In the genomic region with DNA sequence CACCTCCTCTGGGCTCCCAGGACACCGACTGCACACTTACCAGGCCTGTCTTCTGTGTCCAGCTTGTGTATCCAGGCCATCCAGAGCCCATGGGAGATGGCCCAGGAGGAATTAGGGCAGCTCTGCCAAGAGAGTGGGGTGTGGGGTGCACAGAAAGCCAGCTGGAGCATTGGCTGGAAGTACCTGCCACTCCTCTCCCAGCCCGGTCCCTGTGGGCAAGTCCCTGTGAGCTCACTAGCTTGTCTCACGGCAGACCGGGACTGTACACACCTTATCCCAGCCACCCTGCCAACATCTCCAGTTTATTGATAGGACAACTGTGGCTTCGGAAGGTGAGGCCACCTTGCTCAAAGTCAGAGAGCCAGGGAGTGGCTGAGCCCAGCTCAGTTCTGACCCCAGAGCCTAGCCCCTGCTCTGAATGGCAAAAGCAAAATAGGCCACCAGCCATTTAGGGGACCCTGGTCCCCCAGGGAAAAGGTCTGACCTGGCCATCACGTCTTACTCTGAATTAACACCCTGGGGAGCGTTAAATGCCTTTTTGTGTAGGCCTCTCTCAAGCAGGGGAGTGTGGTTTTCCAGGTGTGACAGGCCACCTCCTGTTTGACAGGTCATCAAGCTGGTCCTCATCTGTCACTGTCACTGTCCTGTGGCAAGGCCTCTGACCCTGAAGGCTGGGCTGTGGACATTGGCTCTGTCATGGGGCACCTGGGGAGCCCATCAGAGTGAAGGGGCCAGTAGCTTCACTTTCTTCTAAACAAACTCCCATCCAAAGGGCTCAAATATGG, we compare ENCODE assay signal across 10 cellular contexts. TPM values are rescaled to one million over a fixed set of nuclear protein-coding genes. Genes with fewer than 3 reads are reported as not detected.
DNase-seq lines count a peak whose midpoint lies in the region.
"Had no signal": no experiment of that assay in that cellular context is flagged by ENCODE, and none has a peak within 500 bp of the region (broad histone marks: within the 10 kb centered on the region; RNA-seq: fewer than 3 reads in every experiment).

No MANE protein-coding gene starts in this region.

- H3K9me3 Mint-ChIP-seq in activated naive CD4-positive, alpha-beta T cell treated with anti-CD3 and anti-CD28 coated beads, Interleukin-2, amount 10 ng/mL, durations not matched to agents 7 days and 5 days = no peaks in the 10 kb centered on the region

- no peak overlapping the region for H3K27ac Mint-ChIP-seq in activated naive CD4-positive, alpha-beta T cell treated with anti-CD3 and anti-CD28 coated beads, Interleukin-2, amount 10 ng/mL, durations not matched to agents 7 days and 5 days

- in situ Hi-C loops in G401 (cut with HindIII; ENCODE audit: low sequenced_read_pairs) = no loop called here

- no peaks in the 10 kb centered on the region for H3K4me1 Mint-ChIP-seq in activated naive CD4-positive, alpha-beta T cell treated with anti-CD3 and anti-CD28 coated beads, Interleukin-2, amount 10 ng/mL, durations not matched to agents 7 days and 5 days

- peaks cover 10% of the 10 kb centered on the region for H3K27me3 Mint-ChIP-seq in activated naive CD4-positive, alpha-beta T cell treated with anti-CD3 and anti-CD28 coated beads, Interleukin-2, amount 10 ng/mL, durations not matched to agents 7 days and 5 days

- CTCF ChIA-PET in activated naive CD4-positive, alpha-beta T cell treated with anti-CD3 and anti-CD28 coated beads, Interleukin-2, amount 10 ng/mL, durations not matched to agents 7 days and 5 days (lab: Charles Lee) = interaction anchor here (1.0 kb wide), 1 partner anchor 13 kb away, joined by 3 read pairs; no protein-coding TSS in a partner anchor

- no peak overlapping the region for H3K4me3 Mint-ChIP-seq in activated naive CD4-positive, alpha-beta T cell treated with anti-CD3 and anti-CD28 coated beads, Interleukin-2, amount 10 ng/mL, durations not matched to agents 7 days and 5 days

- H3K36me3 Mint-ChIP-seq in activated naive CD4-positive, alpha-beta T cell treated with anti-CD3 and anti-CD28 coated beads, Interleukin-2, amount 10 ng/mL, durations not matched to agents 7 days and 5 days = no peaks in the 10 kb centered on the region

- DNase-seq in G401 (ENCODE audit: low spot score) (peak; percentile 74), caudate nucleus (lab: John Stamatoyannopoulos, UW) (peak in 22 of 61 donors; percentile 10 to 69 (median 29)), kidney tubule cell (ENCODE audit: low spot score) (peak; percentile 69), NCI-H2227 treated with DMSO at 0.1 percent for 48 hours (lab: John Stamatoyannopoulos, UW) (no peak), DMS 273 treated with DMSO at 0.1 percent for 48 hours (lab: John Stamatoyannopoulos, UW) (no peak)
- no peak for DNase-seq in stimulated activated CD4-positive, alpha-beta T cell treated with anti-CD3 and anti-CD28 coated beads, Interleukin-2, amount 100 ng/mL, for 48 hours
- DNase-seq in activated naive CD4-positive, alpha-beta T cell treated with anti-CD3 and anti-CD28 coated beads, Interleukin-2, amount 10 ng/mL, durations not matched to agents 7 days and 5 days = no peak
- DNase-seq: NCI-H1436 treated with DMSO at 0.1 percent for 48 hours; stimulated activated naive CD8-positive, alpha-beta T cell treated with anti-CD3 and anti-CD28 coated beads, Interleukin-15, Interleukin-2, amounts not matched to agents 100 U/mL and 50 U/mL, for 24 hours had no signal

- no peak overlapping the region for H3K4me3 ChIP-seq in skin epidermis

- H3K27ac ChIP-seq in caudate nucleus (ENCODE audit: low read depth, low read length) (peak overlapping the region; percentile 52), skin epidermis (peak overlapping the region in 18 of 21 experiments; percentile 13 to 89 (median 72))

RNA-seq across cellular contexts. Expression of gene UQCR10, which starts 15.1 kb away (rescaled TPM):
- 114 and 138 TPM in 2 replicates for total RNA-seq in G401 (2014; rRNA removed; shearing (Covaris generic))

RNA-seq across cellular contexts. Expression of gene ZMAT5, which starts 15.4 kb away (rescaled TPM):
- total RNA-seq in G401 (2014; rRNA removed; shearing (Covaris generic)) = 28.7 and 30.0 TPM in 2 replicates

RNA-seq across cellular contexts. Expression of gene ASCC2, which starts 55.8 kb away (rescaled TPM):
- total RNA-seq in G401 (2014; rRNA removed; shearing (Covaris generic)) = 31.1 and 51.5 TPM in 2 replicates

Comparison
In these comparisons a context has a peak if more than half of its experiments do, and no peak if none do; other contexts are left out.
1. DNase-seq: peak in G401 (single experiment) and kidney tubule cell (single experiment); none in NCI-H2227 treated with DMSO at 0.1 percent for 48 hours (single experiment), DMS 273 treated with DMSO at 0.1 percent for 48 hours (single experiment), stimulated activated CD4-positive, alpha-beta T cell treated with anti-CD3 and anti-CD28 coated beads, Interleukin-2, amount 100 ng/mL, for 48 hours (0 of 2) and activated naive CD4-positive, alpha-beta T cell treated with anti-CD3 and anti-CD28 coated beads, Interleukin-2, amount 10 ng/mL, durations not matched to agents 7 days and 5 days (single experiment).